In genomic region chr11:16043617-16044016, GRCh38 we compare ENCODE assay signal across 11 cellular contexts.
A peak's percentile ranks its signal among the peaks of the same experiment; 100 is the strongest.
DNase-seq lines count a peak whose midpoint lies in the region; ATAC-seq and TF ChIP-seq lines count a peak whose summit lies in the region.
"Had no signal": no experiment of that assay in that cellular context is flagged by ENCODE, and none has a peak within 500 bp of the region (broad histone marks: within the 10 kb centered on the region; RNA-seq: fewer than 3 reads in every experiment).

No MANE protein-coding gene starts in this region.

- TF ChIP-seq POLR2A in adrenal gland (IDR thresholded peaks at IDR 0.05): no peak

- H3K27me3 ChIP-seq in adrenal gland (no peaks in the 10 kb centered on the region), psoas muscle (ENCODE audit: insufficient read depth in 3 of 3, low read length in 2 of 3) (no peaks in the 10 kb centered on the region)

- H3K4me1 ChIP-seq in adrenal gland (replicated peaks in 1 of 2): no peaks in the 10 kb centered on the region
- H3K4me1 ChIP-seq in psoas muscle: no peaks in the 10 kb centered on the region

- DNase-seq in adrenal gland: peak in 5 of 7 donors; percentile 4 to 25 (median 20)
- DNase-seq in globus pallidus (ENCODE audit: low spot score): peak; percentile 9
- peak; percentile 47 for DNase-seq in left ventricle myocardium superior
- DNase-seq in psoas muscle: no peak
- DNase-seq in putamen (ENCODE audit: low spot score): no peak
- no peak for DNase-seq in NCI-H748 treated with DMSO at 0.1 percent for 48 hours (lab: John Stamatoyannopoulos, UW)
- DNase-seq in NCI-H82 (lab: John Stamatoyannopoulos, UW): no peak
- DNase-seq: Calu3; CD4-positive, alpha-beta T cell; DMS 273 treated with DMSO at 0.1 percent for 48 hours; HCEC 1CT had no signal

- H3K4me3 ChIP-seq in adrenal gland (no peak overlapping the region), psoas muscle (no peak overlapping the region)

- no peaks in the 10 kb centered on the region for H3K36me3 ChIP-seq in adrenal gland (replicated peaks in 1 of 2)
- H3K36me3 ChIP-seq in psoas muscle (ENCODE audit: insufficient read depth in 1 of 2, low read depth in 1 of 2): peaks cover 0 to 17% of the 10 kb centered on the region in 2 donors

- peak; percentile 84 for ATAC-seq in left ventricle myocardium superior
- ATAC-seq in psoas muscle: peak; percentile 64 to 82 (median 73)

- intact Hi-C loops in adrenal gland (cut with DNase I): no loop called here
- intact Hi-C loops in left ventricle myocardium superior (cut with micrococcal nuclease): no loop called here
- intact Hi-C loops in psoas muscle (cut with DNase I): no loop called here

- H3K27ac ChIP-seq in adrenal gland (no peak overlapping the region), psoas muscle (no peak overlapping the region)

- no peak for TF ChIP-seq CTCF in adrenal gland (IDR thresholded peaks at IDR 0.05)
- no peak for TF ChIP-seq CTCF in psoas muscle (IDR thresholded peaks at IDR 0.05)

- H3K9me3 ChIP-seq in adrenal gland (replicated peaks in 1 of 3) (no peaks in the 10 kb centered on the region), psoas muscle (no peaks in the 10 kb centered on the region)

- 41 to 47% (median 46%) methylated on average over 2 of the region's 2 CpGs for WGBS in adrenal gland, 4 donors
- WGBS in psoas muscle, 3 donors: 24 to 33% (median 28%) methylated on average over 2 of the region's 2 CpGs

Comparison
In these comparisons a context has a peak if more than half of its experiments do, and no peak if none do; other contexts are left out.
1. DNase-seq: peak in adrenal gland (5 of 7), globus pallidus (single experiment) and left ventricle myocardium superior (single experiment); none in psoas muscle (0 of 2), putamen (single experiment), NCI-H748 treated with DMSO at 0.1 percent for 48 hours (single experiment) and NCI-H82 (single experiment).